ENCODE assay signal across 10 cellular contexts in genomic region chr2:157265825-157266224, GRCh38. TPM values are rescaled to one million over a fixed set of nuclear protein-coding genes. Genes with fewer than 3 reads are reported as not detected.
"Had no signal": no experiment of that assay in that cellular context is flagged by ENCODE, and none has a peak within 500 bp of the region (broad histone marks: within the 10 kb centered on the region; RNA-seq: fewer than 3 reads in every experiment).

No MANE protein-coding gene starts in this region.

- FAIRE-seq: H54, HepG2 had no signal

- H3K9ac ChIP-seq: KMS-11 had no signal

- H3K4me3 Mint-ChIP-seq: H9 had no signal

- DNase-seq: GOT3, H9, HCEC 1CT, Karpas-422, KBM-7 had no signal

- ATAC-seq: HepG2 had no signal

- H3K27ac ChIP-seq: HL-60, KMS-11 had no signal

- H3K4me2 ChIP-seq: KMS-11 had no signal

- H3K9me3 Mint-ChIP-seq: H9 had no signal

RNA-seq across cellular contexts. Expression of gene GALNT5, which starts 8.3 kb away (rescaled TPM):
- total RNA-seq: HepG2, HT1080 had no signal
- polyA plus RNA-seq: HepG2 had no signal

RNA-seq across cellular contexts. Expression of gene ERMN, which starts 59.8 kb away (rescaled TPM):
- total RNA-seq: HepG2 had no signal
- polyA plus RNA-seq: HepG2 had no signal
